Comparison of ENCODE assay signal across 9 cellular contexts in the genomic region with DNA sequence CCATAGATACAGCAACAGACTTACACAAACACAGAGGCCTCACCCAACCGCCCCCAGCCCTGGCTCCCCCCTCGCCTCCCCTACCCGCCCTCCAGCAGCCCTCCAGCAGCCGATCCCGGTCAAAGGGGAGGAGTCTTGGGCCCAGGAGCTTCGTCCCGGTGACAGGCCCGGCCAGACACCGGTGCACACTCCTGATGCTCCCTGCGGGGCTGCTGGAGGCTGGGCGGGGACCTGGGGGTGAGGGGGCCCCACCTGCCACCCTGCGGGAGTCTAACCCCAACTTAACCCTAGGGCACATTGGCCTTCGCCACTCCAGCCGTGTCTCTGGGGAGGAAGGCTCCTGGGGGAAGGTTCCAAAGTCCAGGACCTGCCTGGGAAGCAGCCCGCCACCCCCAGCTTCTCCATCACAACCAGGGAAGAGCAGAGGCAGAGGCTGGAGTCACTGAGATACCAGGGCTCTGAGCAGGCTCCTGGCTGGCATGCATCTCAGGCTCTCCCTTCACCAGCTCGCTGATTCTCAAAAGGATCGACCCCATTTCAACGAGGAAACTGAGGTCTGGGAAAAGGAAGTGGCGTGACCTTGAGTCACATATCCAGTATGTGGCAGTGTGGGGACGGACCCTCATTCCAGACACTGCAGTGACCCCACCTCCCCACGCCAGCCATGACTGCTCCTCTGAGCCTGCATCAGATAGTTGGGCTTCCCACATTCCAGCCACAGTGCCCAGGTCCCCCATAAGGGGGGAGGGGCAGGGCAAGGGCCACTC. TPM values are rescaled to one million over a fixed set of nuclear protein-coding genes. Genes with fewer than 3 reads are reported as not detected.
A peak's percentile ranks its signal among the peaks of the same experiment; 100 is the strongest.
DNase-seq lines count a peak whose midpoint lies in the region; ATAC-seq, FAIRE-seq and TF ChIP-seq lines count a peak whose summit lies in the region.
"Had no signal": no experiment of that assay in that cellular context is flagged by ENCODE, and none has a peak within 500 bp of the region (broad histone marks: within the 10 kb centered on the region; RNA-seq: fewer than 3 reads in every experiment).

No MANE protein-coding gene starts in this region.

- no peak for DNase-seq in AG04450 (ENCODE audit: low read depth, low spot score)
- peak; percentile 54 for DNase-seq in LoVo (ENCODE audit: low spot score)
- peak; percentile 52 for DNase-seq in bronchial epithelial cell (ENCODE audit: low read depth)
- DNase-seq in mesendoderm: peak; percentile 83
- DNase-seq in ureter (ENCODE audit: low spot score): peak; percentile 58
- DNase-seq in NCI-H446 (lab: John Stamatoyannopoulos, UW): no peak
- DNase-seq in AML-193 (lab: John Stamatoyannopoulos, UW): no peak

- H3K27ac ChIP-seq in AG04450 (ENCODE audit: low read depth, low read length): peak overlapping the region; percentile 92
- H3K27ac ChIP-seq in mesendoderm (ENCODE audit: low read depth, low read length): peak overlapping the region; percentile 96

- peak overlapping the region; percentile 88 for H3K4ac ChIP-seq in mesendoderm (ENCODE audit: low read depth, low read length)

- POLR2A ChIA-PET in AG04450 (lab: Yijun Ruan, JAX): interaction anchor here (0.5 to 5.1 kb wide), 6 partner anchors 15 to 427 kb away, joined by 3 to 81 read pairs (median 4); partner anchors contain the start of gene BCL9L

- H3K27me3 ChIP-seq in AG04450 (ENCODE audit: control insufficient read depth, insufficient read depth, low read length) (no peaks in the 10 kb centered on the region), bronchial epithelial cell (ENCODE audit: control insufficient read depth, insufficient read depth, low read length) (no peaks in the 10 kb centered on the region), mesendoderm (ENCODE audit: insufficient read depth, low read length, poor library complexity) (no peaks in the 10 kb centered on the region)

- H3K79me2 ChIP-seq in mesendoderm (ENCODE audit: control insufficient read depth, insufficient read depth, low read length): peaks cover 43% of the 10 kb centered on the region

- peak overlapping the region; percentile 97 for H2BK5ac ChIP-seq in mesendoderm (ENCODE audit: low read length)

- H3K9ac ChIP-seq in mesendoderm (ENCODE audit: low read length): peak overlapping the region; percentile 78

- no CpG with 5 or more reads among the region's 21 CpGs for WGBS in mesendoderm (ENCODE audit: extremely low coverage, insufficient coverage, low lambda C conversion rate)

- H3K4me2 ChIP-seq in mesendoderm (ENCODE audit: low read length): peak overlapping the region; percentile 61

- H3K36me3 ChIP-seq in bronchial epithelial cell (ENCODE audit: control insufficient read depth, insufficient read depth, low read length) (peaks cover 24% of the 10 kb centered on the region), mesendoderm (ENCODE audit: control insufficient read depth, insufficient read depth, low read length) (no peaks in the 10 kb centered on the region)

- H3K18ac ChIP-seq in mesendoderm (ENCODE audit: low read length): peak overlapping the region; percentile 91

- H4K5ac ChIP-seq in mesendoderm (ENCODE audit: low read length): no peak overlapping the region

- no peak overlapping the region for H4K8ac ChIP-seq in mesendoderm (ENCODE audit: low read depth, low read length)

- ATAC-seq in HG02981 (IDR thresholded peaks at IDR 0.05; ENCODE audit: unreplicated experiment): no peak

- no peaks in the 10 kb centered on the region; the same call in 1 of the 2 replicates for H3K9me3 ChIP-seq in AG04450 (ENCODE audit: control insufficient read depth, insufficient read depth, low read length)

- CTCF ChIA-PET in AG04450 (lab: Charles Lee): interaction anchor here (0.6 to 6.4 kb wide), 5 partner anchors 13 to 344 kb away, joined by 3 to 76 read pairs (median 8); no protein-coding TSS in a partner anchor

- H3K4me1 ChIP-seq in mesendoderm (ENCODE audit: control insufficient read depth, low read depth, low read length): peaks cover 57% of the 10 kb centered on the region

- TF ChIP-seq CTCF in AG04450 (IDR thresholded peaks at IDR 0.05; ENCODE audit: low read depth, low read length) (no peak), bronchial epithelial cell (IDR thresholded peaks at IDR 0.05; ENCODE audit: insufficient read depth, low read length, severe bottlenecking) (no peak)

- H2AK5ac ChIP-seq in mesendoderm (ENCODE audit: low read length): peak overlapping the region; percentile 98

- no peak overlapping the region for H2BK15ac ChIP-seq in mesendoderm (replicated peaks; ENCODE audit: low read depth)

- peaks cover 31% of the 10 kb centered on the region for H3K79me1 ChIP-seq in mesendoderm (ENCODE audit: low read length)

- H3K4me3 ChIP-seq in AG04450 (ENCODE audit: low read depth, low read length) (peak overlapping the region; percentile 51), bronchial epithelial cell (ENCODE audit: low read depth, low read length) (peak overlapping the region; percentile 25), mesendoderm (ENCODE audit: low read length) (no peak overlapping the region)

- H3K23ac ChIP-seq in mesendoderm (ENCODE audit: low read length): peak overlapping the region; percentile 86

- FAIRE-seq in bronchial epithelial cell (lab: Jason Lieb, UNC): no peak

- H3K56ac ChIP-seq in mesendoderm (ENCODE audit: low read length): peak overlapping the region; percentile 94

- peak overlapping the region; percentile 54 for H2BK120ac ChIP-seq in mesendoderm (ENCODE audit: low read depth, low read length)

RNA-seq across cellular contexts. Expression of gene BCL9L, which starts 14.4 kb away (rescaled TPM):
- polyA plus RNA-seq in AG04450 (2011; rRNA removed): 2.5 and 5.7 TPM in 2 replicates
- 6.5 and 7.3 TPM in 2 replicates for polyA minus RNA-seq in AG04450 (2011; rRNA and poly(A)+ RNA removed)
- 22.6 and 38.5 TPM in 2 replicates for total RNA-seq in bronchial epithelial cell
- polyA plus RNA-seq in mesendoderm (2013, experiment 1 of 2): 65.1 TPM
- 69.1 TPM for polyA plus RNA-seq in mesendoderm (2013, experiment 2 of 2)
- 87.8 TPM for total RNA-seq in ureter

RNA-seq across cellular contexts. Expression of gene CXCR5, which starts 27.6 kb away (rescaled TPM):
- polyA plus RNA-seq in AG04450 (2011; rRNA removed): not detected in 2 replicates
- not detected in 2 replicates for polyA minus RNA-seq in AG04450 (2011; rRNA and poly(A)+ RNA removed)
- total RNA-seq in bronchial epithelial cell (not detected in 2 replicates), ureter (not detected)
- 0.80 TPM for polyA plus RNA-seq in mesendoderm (2013, experiment 1 of 2)
- polyA plus RNA-seq in mesendoderm (2013, experiment 2 of 2): 0.70 TPM
- total RNA-seq: glomerular endothelial cell had no signal

RNA-seq across cellular contexts. Expression of gene UPK2, which starts 44.8 kb away (rescaled TPM):
- polyA plus RNA-seq in AG04450 (2011; rRNA removed): 0.20 TPM in 1 of 2 replicates, not detected in the other
- polyA minus RNA-seq in AG04450 (2011; rRNA and poly(A)+ RNA removed): not detected in 2 replicates
- total RNA-seq in bronchial epithelial cell (0.13 TPM in 1 of 2 replicates, not detected in the other), ureter (240 TPM)
- polyA plus RNA-seq in mesendoderm (2013, experiment 1 of 2): 0.31 TPM
- polyA plus RNA-seq in mesendoderm (2013, experiment 2 of 2): 0.43 TPM
- total RNA-seq: glomerular endothelial cell had no signal

Comparison
In these comparisons a context has a peak if more than half of its experiments do, and no peak if none do; other contexts are left out.
1. DNase-seq: peak in LoVo (single experiment), bronchial epithelial cell (single experiment), mesendoderm (single experiment) and ureter (single experiment); none in AG04450 (single experiment), NCI-H446 (0 of 2) and AML-193 (0 of 2).
2. RNA of gene UPK2, which starts 44.8 kb away (total RNA-seq): 240 TPM in ureter (single experiment); 0.13 TPM in bronchial epithelial cell; every median in the first group is over 100 times any median in the second.